ENCODE assay signal across 9 cellular contexts in the genomic region with DNA sequence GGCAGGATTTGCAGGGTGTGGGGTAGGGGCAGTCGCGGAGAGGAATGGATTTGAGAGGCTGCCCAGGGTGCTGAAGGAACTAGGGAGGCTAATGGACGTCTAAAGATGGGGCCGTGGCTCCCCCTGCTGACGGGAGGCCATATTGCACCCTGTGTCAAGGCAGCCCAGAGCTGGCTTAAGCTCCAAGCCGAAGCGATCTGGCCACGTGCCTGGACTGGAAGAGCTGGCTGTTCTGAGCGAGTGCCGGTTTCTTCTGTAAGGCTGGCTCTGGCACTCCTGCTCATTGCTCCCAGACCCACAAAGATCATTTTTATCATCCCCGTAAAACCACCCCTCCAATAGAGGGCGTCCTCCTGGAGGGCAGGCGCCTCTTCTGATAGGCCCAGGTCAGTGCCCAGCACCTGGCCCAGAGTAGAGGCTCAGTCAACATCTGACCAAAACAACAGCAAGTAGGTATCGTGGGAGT. TPM values are rescaled to one million over a fixed set of nuclear protein-coding genes. Genes with fewer than 3 reads are reported as not detected.
A peak's percentile ranks its signal among the peaks of the same experiment; 100 is the strongest.
DNase-seq lines count a peak whose midpoint lies in the region; ATAC-seq, FAIRE-seq and TF ChIP-seq lines count a peak whose summit lies in the region.
"Had no signal": no experiment of that assay in that cellular context is flagged by ENCODE, and none has a peak within 500 bp of the region (broad histone marks: within the 10 kb centered on the region; RNA-seq: fewer than 3 reads in every experiment).

No MANE protein-coding gene starts in this region.

- peak overlapping the region; percentile 53 to 82 (median 74) for H3K4me3 Mint-ChIP-seq in naive thymus-derived CD4-positive, alpha-beta T cell
- H3K4me3 Mint-ChIP-seq in stimulated activated effector memory CD8-positive, alpha-beta T cell treated with anti-CD3 and anti-CD28 coated beads, Interleukin-12 subunit alpha, Interleukin-12 subunit beta, amount 100 ng/mL, for 72 hours, result peak overlapping the region; percentile 64

- peak overlapping the region in 4 of 9 donors; percentile 2 to 51 (median 37) for H3K27ac Mint-ChIP-seq in naive thymus-derived CD4-positive, alpha-beta T cell
- H3K27ac Mint-ChIP-seq in stimulated activated effector memory CD8-positive, alpha-beta T cell treated with anti-CD3 and anti-CD28 coated beads, Interleukin-12 subunit alpha, Interleukin-12 subunit beta, amount 100 ng/mL, for 72 hours, result peak overlapping the region; percentile 76

- TF ChIP-seq EP300 in esophagus muscularis mucosa (IDR thresholded peaks at IDR 0.05), result no peak

- no peaks in the 10 kb centered on the region for H3K27me3 ChIP-seq in GM06990 (replicated peaks; ENCODE audit: control insufficient read depth, insufficient read depth, low read length)
- no peaks in the 10 kb centered on the region for H3K27me3 ChIP-seq in OCI-LY3 (ENCODE audit: low read depth, low read length)
- peaks cover 0 to 5% (median 2%) of the 10 kb centered on the region in 4 donors for H3K27me3 ChIP-seq in esophagus muscularis mucosa
- H3K27me3 ChIP-seq in naive thymus-derived CD4-positive, alpha-beta T cell (ENCODE audit: control insufficient read depth in 2 of 2, insufficient read depth in 2 of 2, low read length in 2 of 2), result no peaks in the 10 kb centered on the region

- H3K4me1 Mint-ChIP-seq in naive thymus-derived CD4-positive, alpha-beta T cell, result peaks cover 5 to 10% (median 7%) of the 10 kb centered on the region in 7 donors
- peaks cover 16% of the 10 kb centered on the region for H3K4me1 Mint-ChIP-seq in stimulated activated effector memory CD8-positive, alpha-beta T cell treated with anti-CD3 and anti-CD28 coated beads, Interleukin-12 subunit alpha, Interleukin-12 subunit beta, amount 100 ng/mL, for 72 hours

- H3K36me3 Mint-ChIP-seq in naive thymus-derived CD4-positive, alpha-beta T cell, result no peaks in the 10 kb centered on the region
- H3K36me3 Mint-ChIP-seq in stimulated activated effector memory CD8-positive, alpha-beta T cell treated with anti-CD3 and anti-CD28 coated beads, Interleukin-12 subunit alpha, Interleukin-12 subunit beta, amount 100 ng/mL, for 72 hours, result peaks cover 6% of the 10 kb centered on the region

- CTCF ChIA-PET in naive thymus-derived CD4-positive, alpha-beta T cell (lab: Charles Lee), result interaction anchor here (0.6 to 4.2 kb wide), 12 partner anchors 14 to 726 kb away, joined by 3 to 27 read pairs (median 5); no protein-coding TSS in a partner anchor

- TF ChIP-seq CTCF in GM06990 (IDR thresholded peaks at IDR 0.05; ENCODE audit: insufficient read depth, low read length, poor library complexity, severe bottlenecking) (peak; percentile 69), OCI-LY3 (IDR thresholded peaks at IDR 0.05; ENCODE audit: low read depth, low read length) (peak; percentile 90), esophagus muscularis mucosa (IDR thresholded peaks at IDR 0.05) (peak; percentile 71 to 79 (median 75))

- peak overlapping the region; percentile 77 for H3K9ac ChIP-seq in OCI-LY3 (ENCODE audit: low read length)

- intact Hi-C loops in esophagus muscularis mucosa (cut with DNase I), result loop anchor here (2.0 kb wide), 1 partner anchor 57 kb away; no protein-coding TSS in a partner anchor
- intact Hi-C loops in naive thymus-derived CD4-positive, alpha-beta T cell (cut with micrococcal nuclease), result loop anchor here (1.0 to 5.0 kb wide), 9 partner anchors 57 to 727 kb away; no protein-coding TSS in a partner anchor

- TF ChIP-seq POLR2A in esophagus muscularis mucosa (IDR thresholded peaks at IDR 0.05; ENCODE audit: low read depth), result no peak

- H3K27ac ChIP-seq in OCI-LY3 (ENCODE audit: low read length) (no peak overlapping the region), esophagus muscularis mucosa (replicated peaks in 1 of 4) (peak overlapping the region; percentile 7 to 63 (median 60))
- no peak overlapping the region for H3K27ac ChIP-seq in naive thymus-derived CD4-positive, alpha-beta T cell (ENCODE audit: low read depth, low read length)
- H3K27ac ChIP-seq: skin epidermis had no signal

- peak; percentile 93 for ATAC-seq in naive thymus-derived CD4-positive, alpha-beta T cell
- peak; percentile 82 for ATAC-seq in stimulated activated effector memory CD8-positive, alpha-beta T cell treated with anti-CD3 and anti-CD28 coated beads, Interleukin-12 subunit alpha, Interleukin-12 subunit beta, amount 100 ng/mL, for 72 hours

- no peaks in the 10 kb centered on the region for H4K20me1 ChIP-seq in OCI-LY3 (ENCODE audit: insufficient read depth, low read length)

- no peaks in the 10 kb centered on the region for H3K36me3 ChIP-seq in GM06990 (ENCODE audit: control insufficient read depth, insufficient read depth, low read length)
- no peaks in the 10 kb centered on the region for H3K36me3 ChIP-seq in OCI-LY3 (replicated peaks; ENCODE audit: low read depth, low read length)
- no peaks in the 10 kb centered on the region for H3K36me3 ChIP-seq in esophagus muscularis mucosa
- no peaks in the 10 kb centered on the region for H3K36me3 ChIP-seq in naive thymus-derived CD4-positive, alpha-beta T cell (ENCODE audit: control insufficient read depth in 2 of 3, insufficient read depth in 3 of 3, low read length in 3 of 3)

- no peaks in the 10 kb centered on the region for H3K79me2 ChIP-seq in OCI-LY3 (ENCODE audit: low read length)

- POLR2A ChIA-PET in naive thymus-derived CD4-positive, alpha-beta T cell (lab: Charles Lee), result interaction anchor here (1.1 kb wide), 1 partner anchor 129 kb away, joined by 3 read pairs; no protein-coding TSS in a partner anchor

- DNase-seq in GM06990 (ENCODE audit: extremely low read depth, insufficient read length) (peak; percentile 69), HTR-8/SVneo (ENCODE audit: insufficient read length, low spot score) (peak; percentile 60), activated T-cell treated with anti-CD3 and anti-CD28 coated beads for 48 hours (ENCODE audit: low read depth) (peak; percentile 71), esophagus muscularis mucosa (ENCODE audit: extremely low spot score) (peak; percentile 93), NCI-H510A (lab: John Stamatoyannopoulos, UW) (no peak)
- peak; percentile 51 to 78 (median 65) for DNase-seq in naive thymus-derived CD4-positive, alpha-beta T cell
- DNase-seq in stimulated activated effector memory CD8-positive, alpha-beta T cell treated with anti-CD3 and anti-CD28 coated beads, Interleukin-12 subunit alpha, Interleukin-12 subunit beta, amount 100 ng/mL, for 72 hours (ENCODE audit: low spot score in 2 of 2), result peak; percentile 70 to 88

- H3K9me3 ChIP-seq in OCI-LY3 (ENCODE audit: insufficient read depth, low read length) (no peaks in the 10 kb centered on the region), esophagus muscularis mucosa (peaks cover 0 to 6% (median 0%) of the 10 kb centered on the region in 4 donors)
- no peaks in the 10 kb centered on the region for H3K9me3 ChIP-seq in naive thymus-derived CD4-positive, alpha-beta T cell (ENCODE audit: control insufficient read depth in 2 of 3, low read length in 3 of 3)

- WGBS in esophagus muscularis mucosa, result 42% methylated on average over 7 of the region's 14 CpGs

- H3K4me2 ChIP-seq in OCI-LY3 (ENCODE audit: low read length), result peak overlapping the region; percentile 98

- H3K4me1 ChIP-seq in OCI-LY3 (ENCODE audit: low read length) (peaks cover 8% of the 10 kb centered on the region), esophagus muscularis mucosa (peaks cover 0 to 29% (median 5%) of the 10 kb centered on the region in 4 donors)
- no peaks in the 10 kb centered on the region for H3K4me1 ChIP-seq in naive thymus-derived CD4-positive, alpha-beta T cell (ENCODE audit: control insufficient read depth in 2 of 2, insufficient read depth in 2 of 2, low read length in 2 of 2)

- H3K27me3 Mint-ChIP-seq in naive thymus-derived CD4-positive, alpha-beta T cell, result peaks cover 0 to 28% (median 7%) of the 10 kb centered on the region in 5 donors

- peak overlapping the region; percentile 32; the same call in 1 of the 2 replicates for H3K4me3 ChIP-seq in GM06990 (replicated peaks; ENCODE audit: low read depth, low read length)
- peak overlapping the region; percentile 98 for H3K4me3 ChIP-seq in OCI-LY3 (ENCODE audit: low read length)
- H3K4me3 ChIP-seq in esophagus muscularis mucosa, result peak overlapping the region in 1 of 4 donors; percentile 36
- no peak overlapping the region for H3K4me3 ChIP-seq in naive thymus-derived CD4-positive, alpha-beta T cell (ENCODE audit: low read length)
- H3K4me3 ChIP-seq: skin epidermis had no signal

- no peak for FAIRE-seq in HTR-8/SVneo (lab: Jason Lieb, UNC)

- peaks cover 0 to 4% (median 0%) of the 10 kb centered on the region in 11 donors for H3K9me3 Mint-ChIP-seq in naive thymus-derived CD4-positive, alpha-beta T cell
- H3K9me3 Mint-ChIP-seq in stimulated activated effector memory CD8-positive, alpha-beta T cell treated with anti-CD3 and anti-CD28 coated beads, Interleukin-12 subunit alpha, Interleukin-12 subunit beta, amount 100 ng/mL, for 72 hours, result no peaks in the 10 kb centered on the region

- peak overlapping the region; percentile 92 for H2AFZ ChIP-seq in OCI-LY3 (ENCODE audit: low read depth, low read length)

RNA-seq across cellular contexts. Expression of a gene that starts 5.6 kb away (rescaled TPM):
- 10 to 100 TPM; 20.5 to 67.8 (median 26.0) TPM for total RNA-seq in esophagus muscularis mucosa
- 1 to 10 TPM in 1 of 5 experiments, under 1 TPM in 2, not detected in 2; 0.35 to 1.1 (median 0.58) TPM for total RNA-seq in naive thymus-derived CD4-positive, alpha-beta T cell
- polyA plus RNA-seq in naive thymus-derived CD4-positive, alpha-beta T cell, result not detected

RNA-seq across cellular contexts. Expression of a gene that starts 19.8 kb away (rescaled TPM):
- total RNA-seq in esophagus muscularis mucosa, result 10 to 100 TPM; 41.7 to 62.3 (median 45.6) TPM
- total RNA-seq in naive thymus-derived CD4-positive, alpha-beta T cell, result 1 to 10 TPM in 2 of 5 experiments, under 1 TPM in 3; 0.14 to 2.6 (median 0.84) TPM
- under 1 TPM in 1 of 2 donors, not detected in 1; 0.10 TPM for polyA plus RNA-seq in naive thymus-derived CD4-positive, alpha-beta T cell

RNA-seq across cellular contexts. Expression of a gene that starts 21.0 kb away (rescaled TPM):
- not detected for total RNA-seq in esophagus muscularis mucosa
- total RNA-seq in naive thymus-derived CD4-positive, alpha-beta T cell, result not detected
- polyA plus RNA-seq in naive thymus-derived CD4-positive, alpha-beta T cell, result not detected

RNA-seq across cellular contexts. Expression of a gene that starts 56.2 kb away (rescaled TPM):
- total RNA-seq in esophagus muscularis mucosa, result 100 to 1,000 TPM in 2 of 4 donors, 10 to 100 TPM in 2; 76.4 to 129 (median 101) TPM
- total RNA-seq in naive thymus-derived CD4-positive, alpha-beta T cell, result 100 to 1,000 TPM in 4 of 5 experiments, 10 to 100 TPM in 1; 80.2 to 153 (median 117) TPM
- polyA plus RNA-seq in naive thymus-derived CD4-positive, alpha-beta T cell, result 100 to 1,000 TPM; 297 to 329 TPM

RNA-seq across cellular contexts. Expression of a gene that starts 56.7 kb away (rescaled TPM):
- 10 to 100 TPM; 18.4 to 36.2 (median 25.1) TPM for total RNA-seq in esophagus muscularis mucosa
- 10 to 100 TPM in 3 of 5 experiments, 1 to 10 TPM in 2; 6.6 to 17.6 (median 10.2) TPM for total RNA-seq in naive thymus-derived CD4-positive, alpha-beta T cell
- polyA plus RNA-seq in naive thymus-derived CD4-positive, alpha-beta T cell, result 1 to 10 TPM; 2.1 to 3.7 TPM

Comparison
In these comparisons a context has a peak if more than half of its experiments do, and no peak if none do; other contexts are left out.
1. H3K27ac ChIP-seq: peak in esophagus muscularis mucosa (4 of 4); none in OCI-LY3 (single experiment) and naive thymus-derived CD4-positive, alpha-beta T cell (single experiment).
2. RNA of a gene that starts 5.6 kb away (total RNA-seq): 20.5 to 67.8 TPM in esophagus muscularis mucosa; 0.35 to 1.1 TPM in naive thymus-derived CD4-positive, alpha-beta T cell; every median in the first group is over 10 times any median in the second.
3. RNA of a gene that starts 19.8 kb away (total RNA-seq): 41.7 to 62.3 TPM in esophagus muscularis mucosa; 0.14 to 2.6 TPM in naive thymus-derived CD4-positive, alpha-beta T cell; every median in the first group is over 10 times any median in the second.
4. Peak in every context shown above with its lines, with median percentiles within 50 percentile points of each other: CTCF ChIP-seq.